Comparison of ENCODE assay signal across 17 cellular contexts in the genomic region with DNA sequence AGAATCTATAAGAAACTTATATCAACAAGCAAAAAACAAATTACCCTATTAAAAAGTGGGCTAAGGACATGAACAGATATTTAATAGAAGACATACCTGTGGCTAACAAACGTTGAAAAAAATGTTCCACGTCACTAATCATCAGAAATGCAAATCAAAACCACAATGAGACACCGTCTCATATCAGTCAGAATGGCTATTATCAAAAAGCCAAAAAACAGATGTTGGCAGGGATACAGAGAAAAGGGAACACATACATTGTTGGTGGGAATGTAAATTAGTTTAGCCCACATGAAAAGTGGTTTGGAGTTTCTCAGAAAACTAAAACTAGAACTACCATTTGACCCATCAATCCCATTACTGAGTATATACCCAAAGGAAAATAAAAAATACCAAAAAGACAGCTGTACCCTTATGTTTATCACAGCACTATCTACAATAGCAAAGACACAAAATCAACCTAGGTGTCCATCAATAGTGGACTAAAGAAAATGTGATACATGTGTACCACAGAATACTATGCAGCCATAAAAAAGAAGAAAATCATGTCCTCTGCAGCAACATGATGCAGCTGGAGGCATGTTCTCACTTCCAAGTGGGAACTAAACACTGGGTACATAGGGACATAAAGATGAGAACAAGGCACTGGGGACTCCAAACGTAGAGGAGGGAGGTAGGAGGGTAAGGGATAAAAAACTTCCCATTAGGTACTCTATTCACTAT.
A peak's percentile ranks its signal among the peaks of the same experiment; 100 is the strongest.
DNase-seq lines count a peak whose midpoint lies in the region; ATAC-seq, FAIRE-seq and TF ChIP-seq lines count a peak whose summit lies in the region.
"Had no signal": no experiment of that assay in that cellular context is flagged by ENCODE, and none has a peak within 500 bp of the region (broad histone marks: within the 10 kb centered on the region; RNA-seq: fewer than 3 reads in every experiment).

No MANE protein-coding gene starts in this region.

- H3K4me3 ChIP-seq in DOHH2 (ENCODE audit: low read length) = peak overlapping the region; percentile 41
- H3K4me3 ChIP-seq: A549, pancreas, tibial nerve had no signal

- H3K9me2 ChIP-seq in DOHH2 (replicated peaks; ENCODE audit: control insufficient read depth, low read length) = no peaks in the 10 kb centered on the region

- H3K4me2 ChIP-seq in DOHH2 (ENCODE audit: low read length) = peak overlapping the region; percentile 44
- H3K4me2 ChIP-seq: A549 had no signal

- peaks cover 11% of the 10 kb centered on the region for H3K36me3 ChIP-seq in DOHH2 (ENCODE audit: control insufficient read depth, low read length)
- H3K36me3 ChIP-seq: pancreas had no signal

- no peak for TF ChIP-seq CTCF in DOHH2 (IDR thresholded peaks at IDR 0.05; ENCODE audit: low read depth, low read length, poor library complexity, severe bottlenecking)

- peaks cover under 1% of the 10 kb centered on the region; the same call in 1 of the 2 replicates for H4K20me1 ChIP-seq in DOHH2 (ENCODE audit: control insufficient read depth, insufficient read depth, low read depth, low read length)

- DNase-seq in RCC 7860 (ENCODE audit: low spot score) (peak; percentile 45), amygdala (lab: John Stamatoyannopoulos, UW) (no peak), HT-29 (ENCODE audit: low spot score) (no peak)
- DNase-seq: activated CD4-positive, alpha-beta T cell treated with anti-CD3 and anti-CD28 coated beads for 48 hours; activated T-cell treated with anti-CD3 and anti-CD28 coated beads, Interleukin-2, amount 50 U/mL, for 48 hours; COR-L47; NCI-H2171; pancreas; SW 1271 had no signal

- peak; percentile 43 for ATAC-seq in GM19452 (IDR thresholded peaks at IDR 0.05; ENCODE audit: unreplicated experiment)
- peak; percentile 63 for ATAC-seq in HG03135 (IDR thresholded peaks at IDR 0.05; ENCODE audit: unreplicated experiment)
- ATAC-seq in GM21423 (IDR thresholded peaks at IDR 0.05; ENCODE audit: unreplicated experiment) = no peak
- no peak for ATAC-seq in GM21723 (IDR thresholded peaks at IDR 0.05; ENCODE audit: unreplicated experiment)
- ATAC-seq: A549, HCT116, pancreas had no signal

- peaks cover 36% of the 10 kb centered on the region for H3K79me2 ChIP-seq in DOHH2 (ENCODE audit: control insufficient read depth, low read length)

- H3K4me1 ChIP-seq in DOHH2 (ENCODE audit: control insufficient read depth, low read length) = peaks cover 88% of the 10 kb centered on the region
- H3K4me1 ChIP-seq: A549, pancreas, tibial nerve had no signal

- peak overlapping the region; percentile 49 for H3K27ac ChIP-seq in DOHH2 (ENCODE audit: low read depth, low read length)
- H3K27ac ChIP-seq: A549, pancreas, tibial nerve had no signal

- peaks cover 9% of the 10 kb centered on the region for H3F3A ChIP-seq in DOHH2 (ENCODE audit: control insufficient read depth, insufficient read depth)

- no peaks in the 10 kb centered on the region for H3K27me3 ChIP-seq in DOHH2 (ENCODE audit: control insufficient read depth, low read length)
- H3K27me3 ChIP-seq: pancreas, tibial nerve had no signal

- peaks cover 6% of the 10 kb centered on the region; the same call in 1 of the 2 replicates for H3K9me3 ChIP-seq in DOHH2 (ENCODE audit: control insufficient read depth, insufficient read depth, low read length)
- H3K9me3 ChIP-seq: A549, pancreas had no signal

- FAIRE-seq in RCC 7860 (lab: Jason Lieb, UNC) = peak; percentile 62
- FAIRE-seq: A549, pancreas had no signal

Comparison
In these comparisons a context has a peak if more than half of its experiments do, and no peak if none do; other contexts are left out.
1. ATAC-seq: peak in GM19452 (single experiment) and HG03135 (single experiment); none in GM21423 (single experiment) and GM21723 (single experiment).